In the genomic region with DNA sequence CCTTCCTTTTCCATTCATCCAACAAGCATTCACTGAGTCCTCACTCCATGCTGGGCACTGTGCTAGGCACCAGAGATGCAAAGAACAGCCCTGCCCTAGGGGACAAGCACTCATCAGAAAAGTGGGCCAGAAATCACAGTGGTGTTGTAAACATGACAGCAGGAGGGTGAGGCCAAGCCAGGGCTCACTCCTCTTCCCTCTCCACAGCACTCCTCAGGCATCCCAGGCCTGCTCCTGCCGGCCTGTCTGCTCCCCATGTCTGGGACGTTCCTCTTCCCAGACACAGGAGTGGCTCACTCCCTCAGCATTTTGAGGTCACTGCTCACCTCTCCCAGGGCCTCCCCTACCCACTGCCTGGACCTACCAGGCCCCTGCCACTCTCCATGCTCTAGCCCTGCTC, we compare ENCODE assay signal across 2 cellular contexts.
TF ChIP-seq lines count a peak whose summit lies in the region.

No MANE protein-coding gene starts in this region.

TF ChIP-seq in GM23338, 12 proteins besides CTCF, POLR2A, EP300 and RAD21 (continued from another document):
- TF ChIP-seq, protein P1, sequence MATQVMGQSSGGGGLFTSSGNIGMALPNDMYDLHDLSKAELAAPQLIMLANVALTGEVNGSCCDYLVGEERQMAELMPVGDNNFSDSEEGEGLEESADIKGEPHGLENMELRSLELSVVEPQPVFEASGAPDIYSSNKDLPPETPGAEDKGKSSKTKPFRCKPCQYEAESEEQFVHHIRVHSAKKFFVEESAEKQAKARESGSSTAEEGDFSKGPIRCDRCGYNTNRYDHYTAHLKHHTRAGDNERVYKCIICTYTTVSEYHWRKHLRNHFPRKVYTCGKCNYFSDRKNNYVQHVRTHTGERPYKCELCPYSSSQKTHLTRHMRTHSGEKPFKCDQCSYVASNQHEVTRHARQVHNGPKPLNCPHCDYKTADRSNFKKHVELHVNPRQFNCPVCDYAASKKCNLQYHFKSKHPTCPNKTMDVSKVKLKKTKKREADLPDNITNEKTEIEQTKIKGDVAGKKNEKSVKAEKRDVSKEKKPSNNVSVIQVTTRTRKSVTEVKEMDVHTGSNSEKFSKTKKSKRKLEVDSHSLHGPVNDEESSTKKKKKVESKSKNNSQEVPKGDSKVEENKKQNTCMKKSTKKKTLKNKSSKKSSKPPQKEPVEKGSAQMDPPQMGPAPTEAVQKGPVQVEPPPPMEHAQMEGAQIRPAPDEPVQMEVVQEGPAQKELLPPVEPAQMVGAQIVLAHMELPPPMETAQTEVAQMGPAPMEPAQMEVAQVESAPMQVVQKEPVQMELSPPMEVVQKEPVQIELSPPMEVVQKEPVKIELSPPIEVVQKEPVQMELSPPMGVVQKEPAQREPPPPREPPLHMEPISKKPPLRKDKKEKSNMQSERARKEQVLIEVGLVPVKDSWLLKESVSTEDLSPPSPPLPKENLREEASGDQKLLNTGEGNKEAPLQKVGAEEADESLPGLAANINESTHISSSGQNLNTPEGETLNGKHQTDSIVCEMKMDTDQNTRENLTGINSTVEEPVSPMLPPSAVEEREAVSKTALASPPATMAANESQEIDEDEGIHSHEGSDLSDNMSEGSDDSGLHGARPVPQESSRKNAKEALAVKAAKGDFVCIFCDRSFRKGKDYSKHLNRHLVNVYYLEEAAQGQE (IDR thresholded peaks at IDR 0.05; ENCODE audit: unreplicated experiment): no peak
- no peak for TF ChIP-seq EZH2 (IDR thresholded peaks at IDR 0.05; ENCODE audit: low read depth, unreplicated experiment)
- TF ChIP-seq CREB1 (CRISPR knock-in tag; IDR thresholded peaks at IDR 0.05; ENCODE audit: low read depth): no peak
- TF ChIP-seq ZNF331 (CRISPR knock-in tag; IDR thresholded peaks at IDR 0.05; ENCODE audit: low read depth): no peak
- no peak for TF ChIP-seq STAT1 (IDR thresholded peaks at IDR 0.05; ENCODE audit: unreplicated experiment)
- no peak for TF ChIP-seq EZH2phosphoT487 (IDR thresholded peaks at IDR 0.05; ENCODE audit: unreplicated experiment)
- no peak for TF ChIP-seq JUNB (IDR thresholded peaks at IDR 0.05; ENCODE audit: unreplicated experiment)
- TF ChIP-seq, protein P2, sequence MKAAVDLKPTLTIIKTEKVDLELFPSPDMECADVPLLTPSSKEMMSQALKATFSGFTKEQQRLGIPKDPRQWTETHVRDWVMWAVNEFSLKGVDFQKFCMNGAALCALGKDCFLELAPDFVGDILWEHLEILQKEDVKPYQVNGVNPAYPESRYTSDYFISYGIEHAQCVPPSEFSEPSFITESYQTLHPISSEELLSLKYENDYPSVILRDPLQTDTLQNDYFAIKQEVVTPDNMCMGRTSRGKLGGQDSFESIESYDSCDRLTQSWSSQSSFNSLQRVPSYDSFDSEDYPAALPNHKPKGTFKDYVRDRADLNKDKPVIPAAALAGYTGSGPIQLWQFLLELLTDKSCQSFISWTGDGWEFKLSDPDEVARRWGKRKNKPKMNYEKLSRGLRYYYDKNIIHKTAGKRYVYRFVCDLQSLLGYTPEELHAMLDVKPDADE (IDR thresholded peaks at IDR 0.05): no peak

TF ChIP-seq in WTC11, 78 proteins besides CTCF, POLR2A, EP300 and RAD21 (continued from another document):
- TF ChIP-seq, protein P3, sequence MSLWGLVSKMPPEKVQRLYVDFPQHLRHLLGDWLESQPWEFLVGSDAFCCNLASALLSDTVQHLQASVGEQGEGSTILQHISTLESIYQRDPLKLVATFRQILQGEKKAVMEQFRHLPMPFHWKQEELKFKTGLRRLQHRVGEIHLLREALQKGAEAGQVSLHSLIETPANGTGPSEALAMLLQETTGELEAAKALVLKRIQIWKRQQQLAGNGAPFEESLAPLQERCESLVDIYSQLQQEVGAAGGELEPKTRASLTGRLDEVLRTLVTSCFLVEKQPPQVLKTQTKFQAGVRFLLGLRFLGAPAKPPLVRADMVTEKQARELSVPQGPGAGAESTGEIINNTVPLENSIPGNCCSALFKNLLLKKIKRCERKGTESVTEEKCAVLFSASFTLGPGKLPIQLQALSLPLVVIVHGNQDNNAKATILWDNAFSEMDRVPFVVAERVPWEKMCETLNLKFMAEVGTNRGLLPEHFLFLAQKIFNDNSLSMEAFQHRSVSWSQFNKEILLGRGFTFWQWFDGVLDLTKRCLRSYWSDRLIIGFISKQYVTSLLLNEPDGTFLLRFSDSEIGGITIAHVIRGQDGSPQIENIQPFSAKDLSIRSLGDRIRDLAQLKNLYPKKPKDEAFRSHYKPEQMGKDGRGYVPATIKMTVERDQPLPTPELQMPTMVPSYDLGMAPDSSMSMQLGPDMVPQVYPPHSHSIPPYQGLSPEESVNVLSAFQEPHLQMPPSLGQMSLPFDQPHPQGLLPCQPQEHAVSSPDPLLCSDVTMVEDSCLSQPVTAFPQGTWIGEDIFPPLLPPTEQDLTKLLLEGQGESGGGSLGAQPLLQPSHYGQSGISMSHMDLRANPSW (CRISPR knock-in tag; conservative IDR thresholded peaks at IDR 0.05; ENCODE audit: low read depth): no peak
